18 cellular contexts compared by ENCODE assay signal in genomic region chr11:121104223-121104831, GRCh38. TPM values are rescaled to one million over a fixed set of nuclear protein-coding genes. Genes with fewer than 3 reads are reported as not detected.
DNase-seq lines count a peak whose midpoint lies in the region; ATAC-seq and TF ChIP-seq lines count a peak whose summit lies in the region.
"Had no signal": no experiment of that assay in that cellular context is flagged by ENCODE, and none has a peak within 500 bp of the region (broad histone marks: within the 10 kb centered on the region; RNA-seq: fewer than 3 reads in every experiment).

No MANE protein-coding gene starts in this region.

- no peak overlapping the region for H3K4me3 ChIP-seq in Loucy (ENCODE audit: low read length, poor library complexity, severe bottlenecking)
- H3K4me3 ChIP-seq in esophagus muscularis mucosa, result no peak overlapping the region
- no peak overlapping the region for H3K4me3 ChIP-seq in spleen
- H3K4me3 ChIP-seq: colonic mucosa had no signal

- no peak overlapping the region for H3K27ac ChIP-seq in C4-2B
- peak overlapping the region; percentile 18 to 60 (median 26) for H3K27ac ChIP-seq in esophagus muscularis mucosa (replicated peaks in 1 of 4)
- peak overlapping the region in 1 of 8 donors; percentile 14 for H3K27ac ChIP-seq in spleen
- H3K27ac ChIP-seq: colonic mucosa had no signal

- H3K9me3 ChIP-seq in Loucy (ENCODE audit: insufficient read depth, low read depth, low read length) (no peaks in the 10 kb centered on the region), esophagus muscularis mucosa (no peaks in the 10 kb centered on the region), spleen (no peaks in the 10 kb centered on the region)
- H3K9me3 ChIP-seq: colonic mucosa had no signal

- H4K20me1 ChIP-seq in Loucy (ENCODE audit: insufficient read depth, low read length, poor library complexity, severe bottlenecking), result no peaks in the 10 kb centered on the region

- no peaks in the 10 kb centered on the region for H3K9me3 Mint-ChIP-seq in nephron
- H3K9me3 Mint-ChIP-seq: activated naive CD8-positive, alpha-beta T cell treated with anti-CD3 and anti-CD28 coated beads, Interleukin-2, amount 10 ng/mL, durations not matched to agents 7 days and 5 days; natural killer cell treated with Interleukin-12 subunit alpha and Interleukin-12 subunit beta and Interleukin-15 and Interleukin-18, amount 100 ng/mL, for 72 hours had no signal

- TF ChIP-seq CTCF in C4-2B (conservative IDR thresholded peaks at IDR 0.05) (peak; percentile 29), Loucy (conservative IDR thresholded peaks at IDR 0.05; ENCODE audit: low read length) (peak; percentile 56), esophagus muscularis mucosa (IDR thresholded peaks at IDR 0.05) (no peak), nephron (IDR thresholded peaks at IDR 0.05; ENCODE audit: unreplicated experiment in 3 of 3) (no peak), spleen (IDR thresholded peaks at IDR 0.05 in 8 of 11, conservative IDR thresholded peaks at IDR 0.05 in 3 of 11) (no peak)

- no peaks in the 10 kb centered on the region for H3K36me3 Mint-ChIP-seq in nephron (ENCODE audit: low read depth)
- H3K36me3 Mint-ChIP-seq: activated naive CD8-positive, alpha-beta T cell treated with anti-CD3 and anti-CD28 coated beads, Interleukin-2, amount 10 ng/mL, durations not matched to agents 7 days and 5 days; natural killer cell treated with Interleukin-12 subunit alpha and Interleukin-12 subunit beta and Interleukin-15 and Interleukin-18, amount 100 ng/mL, for 72 hours had no signal

- intact Hi-C loops in esophagus muscularis mucosa (cut with DNase I) (no loop called here), spleen (cut with DNase I; ENCODE audit: low total_unique reads) (no loop called here)

- no peak for TF ChIP-seq EP300 in esophagus muscularis mucosa (IDR thresholded peaks at IDR 0.05)

- peak overlapping the region in 2 of 3 experiments; percentile 91 to 92 for H3K27ac Mint-ChIP-seq in nephron
- H3K27ac Mint-ChIP-seq: activated naive CD8-positive, alpha-beta T cell treated with anti-CD3 and anti-CD28 coated beads, Interleukin-2, amount 10 ng/mL, durations not matched to agents 7 days and 5 days; natural killer cell treated with Interleukin-12 subunit alpha and Interleukin-12 subunit beta and Interleukin-15 and Interleukin-18, amount 100 ng/mL, for 72 hours had no signal

- H3K27me3 ChIP-seq in Loucy (ENCODE audit: insufficient read depth, low read length, poor library complexity, severe bottlenecking) (no peaks in the 10 kb centered on the region), esophagus muscularis mucosa (no peaks in the 10 kb centered on the region), spleen (replicated peaks in 1 of 7) (no peaks in the 10 kb centered on the region)
- H3K27me3 ChIP-seq: colonic mucosa had no signal

- H3K36me3 ChIP-seq in Loucy (ENCODE audit: insufficient read depth, low read length) (no peaks in the 10 kb centered on the region), esophagus muscularis mucosa (no peaks in the 10 kb centered on the region), spleen (no peaks in the 10 kb centered on the region)
- H3K36me3 ChIP-seq: colonic mucosa had no signal

- H3F3A ChIP-seq in Loucy (ENCODE audit: low read depth), result no peaks in the 10 kb centered on the region

- H3K4me3 Mint-ChIP-seq in nephron, result no peak overlapping the region
- H3K4me3 Mint-ChIP-seq: activated naive CD8-positive, alpha-beta T cell treated with anti-CD3 and anti-CD28 coated beads, Interleukin-2, amount 10 ng/mL, durations not matched to agents 7 days and 5 days; natural killer cell treated with Interleukin-12 subunit alpha and Interleukin-12 subunit beta and Interleukin-15 and Interleukin-18, amount 100 ng/mL, for 72 hours had no signal

- ATAC-seq in HG03175 (IDR thresholded peaks at IDR 0.05; ENCODE audit: unreplicated experiment), result no peak
- ATAC-seq: natural killer cell treated with Interleukin-12 subunit alpha and Interleukin-12 subunit beta and Interleukin-15 and Interleukin-18, amount 100 ng/mL, for 72 hours had no signal

- no peaks in the 10 kb centered on the region for H3K27me3 Mint-ChIP-seq in nephron (ENCODE audit: low read depth)
- H3K27me3 Mint-ChIP-seq: activated naive CD8-positive, alpha-beta T cell treated with anti-CD3 and anti-CD28 coated beads, Interleukin-2, amount 10 ng/mL, durations not matched to agents 7 days and 5 days had no signal

- TF ChIP-seq POLR2A in esophagus muscularis mucosa (IDR thresholded peaks at IDR 0.05; ENCODE audit: low read depth) (no peak), spleen (IDR thresholded peaks at IDR 0.05) (no peak)

- H3K4me1 Mint-ChIP-seq in nephron, result peaks cover 44% of the 10 kb centered on the region
- H3K4me1 Mint-ChIP-seq: activated naive CD8-positive, alpha-beta T cell treated with anti-CD3 and anti-CD28 coated beads, Interleukin-2, amount 10 ng/mL, durations not matched to agents 7 days and 5 days had no signal

- H2AFZ ChIP-seq in Loucy (ENCODE audit: low read length), result no peak overlapping the region

- H3K9me2 ChIP-seq in Loucy (replicated peaks; ENCODE audit: low read depth, low read length), result no peaks in the 10 kb centered on the region

- WGBS in esophagus muscularis mucosa, result 79% methylated on average over 10 of the region's 11 CpGs
- 77 to 90% (median 85%) methylated on average over 11 of the region's 11 CpGs for WGBS in spleen, 5 donors

- DNase-seq in esophagus muscularis mucosa (ENCODE audit: extremely low spot score) (no peak), NCI-H1105 (lab: John Stamatoyannopoulos, UW) (no peak), NCI-H1694 (lab: John Stamatoyannopoulos, UW) (no peak), spleen (no peak)
- DNase-seq: activated CD8-positive, alpha-beta memory T cell treated with anti-CD3 and anti-CD28 coated beads, Interleukin-2, amount 50 U/mL, for 48 hours; activated naive CD8-positive, alpha-beta T cell treated with anti-CD3 and anti-CD28 coated beads, Interleukin-2, amount 10 ng/mL, durations not matched to agents 7 days and 5 days; DMS153; GOT3; NCI-H1436 treated with DMSO at 0.1 percent for 48 hours; NCI-H526; SIG-M5; stimulated activated CD4-positive, alpha-beta T cell treated with anti-CD3 and anti-CD28 coated beads, Interleukin-15, amount 100 ng/mL, for 24 hours had no signal

- H3K4me2 ChIP-seq in Loucy (ENCODE audit: low read depth, low read length, poor library complexity, severe bottlenecking), result no peak overlapping the region

- no peak overlapping the region for H3K9ac ChIP-seq in Loucy (ENCODE audit: low read depth, low read length, poor library complexity, severe bottlenecking)

- H3K79me2 ChIP-seq in Loucy (ENCODE audit: insufficient read depth, low read length), result no peaks in the 10 kb centered on the region

- H3K4me1 ChIP-seq in Loucy (ENCODE audit: insufficient read depth, low read length, poor library complexity, severe bottlenecking) (no peaks in the 10 kb centered on the region), esophagus muscularis mucosa (peaks cover 8 to 24% (median 17%) of the 10 kb centered on the region in 4 donors), spleen (peaks cover 0 to 4% (median 0%) of the 10 kb centered on the region in 6 donors)
- H3K4me1 ChIP-seq: colonic mucosa had no signal

RNA-seq across cellular contexts. Expression of gene TECTA, which starts 3.3 kb away (rescaled TPM):
- total RNA-seq in esophagus muscularis mucosa (1 to 10 TPM in 1 of 4 donors, under 1 TPM in 3; 0.80 to 1.2 (median 0.90) TPM), spleen (1 to 10 TPM in 4 of 7 donors, under 1 TPM in 3; 0.66 to 3.3 (median 1.0) TPM)
- polyA plus RNA-seq in spleen, result under 1 TPM; 0.15 to 0.39 (median 0.16) TPM

Comparison
In these comparisons a context has a peak if more than half of its experiments do, and no peak if none do; other contexts are left out.
1. CTCF ChIP-seq: peak in C4-2B (single experiment) and Loucy (single experiment); none in esophagus muscularis mucosa (0 of 3), nephron (0 of 3) and spleen (0 of 11).